27 cellular contexts compared by ENCODE assay signal in the genomic region with DNA sequence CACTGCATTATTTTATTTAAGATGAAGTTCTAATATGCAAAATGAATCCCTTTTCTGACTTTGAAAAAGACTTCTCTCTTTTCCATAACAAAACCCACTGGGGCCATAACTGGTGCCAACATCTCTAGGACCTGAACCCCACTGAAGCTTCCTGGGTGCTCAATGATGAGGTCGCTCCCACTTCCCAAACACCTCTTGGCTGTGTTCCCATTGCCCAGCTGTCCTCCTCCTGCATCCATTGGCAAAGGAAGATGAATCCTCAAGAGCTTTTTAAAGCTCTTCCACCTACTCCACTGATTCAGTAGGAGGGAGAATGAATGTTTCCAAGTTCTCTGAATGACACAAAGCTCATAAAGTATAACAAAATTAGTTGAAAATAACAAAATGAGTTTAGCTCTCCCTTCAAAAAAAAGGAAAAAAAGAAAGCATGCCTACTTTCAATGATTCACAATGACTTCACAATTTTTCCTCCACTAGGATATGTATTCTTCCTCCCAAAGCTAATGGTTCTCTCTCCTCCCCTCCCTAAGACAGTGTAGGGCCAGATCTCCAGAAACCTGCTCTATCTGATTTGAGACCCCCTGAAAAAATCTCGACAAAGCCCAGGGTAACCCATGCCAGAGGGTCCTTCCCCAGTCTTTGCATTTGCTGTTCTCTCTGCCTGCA.
DNase-seq lines count a peak whose midpoint lies in the region; ATAC-seq and TF ChIP-seq lines count a peak whose summit lies in the region.
"Had no signal": no experiment of that assay in that cellular context is flagged by ENCODE, and none has a peak within 500 bp of the region (broad histone marks: within the 10 kb centered on the region; RNA-seq: fewer than 3 reads in every experiment).

No MANE protein-coding gene starts in this region.

- peaks cover 0 to 7% (median 0%) of the 10 kb centered on the region in 9 donors for H3K36me3 ChIP-seq in heart left ventricle
- peaks cover 0 to 3% (median 0%) of the 10 kb centered on the region in 9 donors for H3K36me3 ChIP-seq in heart right ventricle
- no peaks in the 10 kb centered on the region for H3K36me3 ChIP-seq in psoas muscle (ENCODE audit: insufficient read depth in 1 of 2, low read depth in 1 of 2)
- no peaks in the 10 kb centered on the region for H3K36me3 ChIP-seq in uterus
- H3K36me3 ChIP-seq: adrenal gland, neutrophil had no signal

- H3K27ac ChIP-seq in heart left ventricle (peak overlapping the region in 8 of 12 donors; percentile 6 to 91 (median 30)), heart right ventricle (peak overlapping the region in 5 of 10 donors; percentile 9 to 58 (median 40)), dorsolateral prefrontal cortex (peak overlapping the region in 42 of 59 donors; percentile 3 to 85 (median 54)), psoas muscle (peak overlapping the region; percentile 10), uterus (peak overlapping the region; percentile 79 to 82)
- H3K27ac ChIP-seq: adrenal gland, HL-60, neutrophil, PC-9 had no signal

- TF ChIP-seq CTCF in heart left ventricle (IDR thresholded peaks at IDR 0.05) (no peak), heart right ventricle (IDR thresholded peaks at IDR 0.05) (no peak), dorsolateral prefrontal cortex (IDR thresholded peaks at IDR 0.05 in 54 of 56, conservative IDR thresholded peaks at IDR 0.05 in 2 of 56; ENCODE audit: low read depth in 1 of 56, partially characterized antibody in 56 of 56) (no peak), psoas muscle (IDR thresholded peaks at IDR 0.05) (no peak), uterus (IDR thresholded peaks at IDR 0.05) (no peak)

- WGBS in heart left ventricle, 4 donors, result 66 to 71% (median 69%) methylated on average over 2 of the region's 2 CpGs
- 65 to 68% methylated on average over 2 of the region's 2 CpGs for WGBS in heart right ventricle, 2 donors
- 38 to 55% (median 51%) methylated on average over 2 of the region's 2 CpGs for WGBS in psoas muscle, 3 donors

- H3K9me3 ChIP-seq in heart left ventricle (no peaks in the 10 kb centered on the region), heart right ventricle (no peaks in the 10 kb centered on the region), psoas muscle (no peaks in the 10 kb centered on the region), uterus (no peaks in the 10 kb centered on the region)
- H3K9me3 ChIP-seq: adrenal gland, neutrophil had no signal

- intact Hi-C loops in heart left ventricle (cut with DNase I) (no loop called here), heart right ventricle (cut with DNase I) (no loop called here), dorsolateral prefrontal cortex (cut with DNase I) (no loop called here), psoas muscle (cut with DNase I) (no loop called here), uterus (cut with DNase I; ENCODE audit: low total_unique reads) (no loop called here)

- ATAC-seq in heart left ventricle, result no peak
- ATAC-seq in heart right ventricle, result no peak
- no peak for ATAC-seq in psoas muscle
- no peak for ATAC-seq in HG02610 (IDR thresholded peaks at IDR 0.05; ENCODE audit: unreplicated experiment)
- ATAC-seq: activated T-cell treated with anti-CD3 and anti-CD28 coated beads, Interleukin-2, amount 50 U/mL, for 4 hours; stimulated activated memory B cell treated with anti-CD40 and anti-IgM and Interleukin-4, amounts not matched to agents 10 μg/mL and 1 μg/mL and 100 μg/mL, for 72 hours; T-cell had no signal

- H3K27me3 ChIP-seq in heart left ventricle (no peaks in the 10 kb centered on the region), heart right ventricle (no peaks in the 10 kb centered on the region), dorsolateral prefrontal cortex (no peaks in the 10 kb centered on the region), psoas muscle (ENCODE audit: insufficient read depth in 3 of 3, low read length in 2 of 3) (no peaks in the 10 kb centered on the region), uterus (no peaks in the 10 kb centered on the region)
- H3K27me3 ChIP-seq: adrenal gland, neutrophil had no signal

- H3K4me1 ChIP-seq in heart left ventricle, result peaks cover 3 to 87% (median 35%) of the 10 kb centered on the region in 12 donors
- peaks cover 14 to 88% (median 63%) of the 10 kb centered on the region in 9 donors for H3K4me1 ChIP-seq in heart right ventricle
- H3K4me1 ChIP-seq in psoas muscle, result peaks cover 22% of the 10 kb centered on the region
- H3K4me1 ChIP-seq in uterus, result peaks cover 0 to 4% of the 10 kb centered on the region in 2 donors

- H3K4me3 ChIP-seq in heart left ventricle (no peak overlapping the region), heart right ventricle (no peak overlapping the region), dorsolateral prefrontal cortex (no peak overlapping the region), psoas muscle (no peak overlapping the region), uterus (no peak overlapping the region)
- H3K4me3 ChIP-seq: adrenal gland, PC-9 had no signal

- TF ChIP-seq POLR2A in heart left ventricle (IDR thresholded peaks at IDR 0.05), result no peak
- TF ChIP-seq POLR2A in uterus (IDR thresholded peaks at IDR 0.05), result no peak

- DNase-seq in heart left ventricle, result no peak
- no peak for DNase-seq in heart right ventricle
- no peak for DNase-seq in dorsolateral prefrontal cortex
- DNase-seq in psoas muscle, result no peak
- no peak for DNase-seq in uterus
- DNase-seq in activated effector memory CD4-positive, alpha-beta T cell treated with Interleukin-2 at 50 U/mL for 16 hours, result no peak
- no peak for DNase-seq in DMS114 treated with DMSO at 0.1 percent for 48 hours (lab: John Stamatoyannopoulos, UW; ENCODE audit: unreplicated experiment)
- DNase-seq: activated CD4-positive, alpha-beta T cell treated with anti-CD3 and anti-CD28 coated beads for 4 hours; activated naive CD4-positive, alpha-beta T cell treated with Interleukin-2 at 50 U/mL for 16 hours; activated T-cell treated with anti-CD3 and anti-CD28 coated beads, Interleukin-2, amount 50 U/mL, for 4 hours; adrenal gland; CD4-positive, alpha-beta memory T cell; cortex of kidney; DMS 273 treated with DMSO at 0.1 percent for 48 hours; islet precursor cell; NCI-H1105; NCI-H2081; NCI-H446 treated with DMSO at 0.1 percent for 48 hours; NK-92 treated with Interleukin-12 subunit alpha and Interleukin-12 subunit beta, amount 100 ng/mL, for 24 hours; PC-9; SIG-M5; stimulated activated CD4-positive, alpha-beta T cell treated with anti-CD3 and anti-CD28 coated beads, Interleukin-4, amount 100 ng/mL, for 1 hour; T-cell had no signal
